20 cellular contexts compared by ENCODE assay signal in the genomic region with DNA sequence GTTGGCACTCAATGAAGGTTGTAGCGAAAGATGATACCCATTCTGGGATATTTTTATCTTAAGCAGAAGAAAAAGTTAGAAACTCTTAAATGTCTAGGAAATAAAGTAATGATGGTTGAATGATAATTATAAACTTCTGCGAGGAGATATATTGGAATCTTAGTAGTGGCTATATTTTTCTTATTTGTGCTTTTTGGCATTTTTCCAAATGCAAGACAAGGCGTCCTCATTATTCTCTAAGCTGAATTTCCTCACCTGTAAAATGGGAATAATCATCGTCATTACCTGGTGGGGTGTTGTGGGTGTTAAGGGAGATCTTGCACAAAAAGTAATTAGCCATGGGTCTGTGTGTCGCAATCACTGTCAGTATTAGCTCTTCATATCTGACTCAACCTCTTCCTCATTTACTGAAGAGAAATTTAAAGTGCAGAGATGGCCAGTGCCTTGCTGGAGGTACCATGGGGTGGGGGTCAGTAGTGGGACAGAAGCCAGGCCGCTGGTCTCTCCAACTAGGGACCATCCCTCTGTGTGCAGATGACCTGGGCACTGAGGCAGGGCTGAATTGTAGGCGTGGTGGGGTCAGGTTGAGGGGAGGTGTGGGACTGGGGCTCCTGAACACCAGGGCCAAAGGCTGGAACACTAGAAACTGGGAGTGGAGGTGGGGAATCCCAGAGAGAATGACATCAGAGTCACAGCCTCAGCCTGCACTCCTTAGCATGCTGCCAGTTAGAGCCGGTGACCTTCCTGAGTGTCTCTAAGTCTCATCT. TPM values are rescaled to one million over a fixed set of nuclear protein-coding genes. Genes with fewer than 3 reads are reported as not detected.
DNase-seq lines count a peak whose midpoint lies in the region; ATAC-seq and TF ChIP-seq lines count a peak whose summit lies in the region.
"Had no signal": no experiment of that assay in that cellular context is flagged by ENCODE, and none has a peak within 500 bp of the region (broad histone marks: within the 10 kb centered on the region; RNA-seq: fewer than 3 reads in every experiment).

No MANE protein-coding gene starts in this region.

- no peak for ATAC-seq in T-helper 17 cell
- ATAC-seq: right lobe of liver had no signal

- DNase-seq in activated CD4-positive, alpha-beta memory T cell treated with anti-CD3 and anti-CD28 coated beads for 36 hours: no peak
- no peak for DNase-seq in activated CD4-positive, alpha-beta memory T cell treated with anti-CD3 and anti-CD28 coated beads, Interleukin-2, amount 10 ng/mL, durations not matched to agents 7 days and 5 days
- no peak for DNase-seq in T-helper 17 cell
- no peak for DNase-seq in WERI-Rb-1
- DNase-seq in stimulated activated CD4-positive, alpha-beta T cell treated with anti-CD3 and anti-CD28 coated beads, Interleukin-4, amount 100 ng/mL, for 4 hours: no peak
- DNase-seq in islet precursor cell: no peak
- DNase-seq: GDM1; NCI-H2171 treated with DMSO at 0.1 percent for 48 hours; nucleus accumbens; SJCRH30; stimulated activated CD4-positive, alpha-beta T cell treated with anti-CD3 and anti-CD28 coated beads, Interleukin-1b, Interleukin-23, amount 100 ng/mL, for 48 hours; thyroid gland had no signal

- H3K27me3 ChIP-seq in WERI-Rb-1 (ENCODE audit: insufficient read depth, low read depth, severe bottlenecking): no peaks in the 10 kb centered on the region
- H3K27me3 ChIP-seq: right lobe of liver, SJCRH30, thyroid gland had no signal

- CTCF ChIA-PET in activated CD4-positive, alpha-beta memory T cell treated with anti-CD3 and anti-CD28 coated beads for 36 hours (lab: Charles Lee): no interaction called here
- CTCF ChIA-PET in activated CD4-positive, alpha-beta memory T cell treated with anti-CD3 and anti-CD28 coated beads, Interleukin-2, amount 10 ng/mL, durations not matched to agents 7 days and 5 days (lab: Charles Lee): no interaction called here

- H3K9me3 ChIP-seq in T-helper 17 cell (ENCODE audit: control insufficient read depth, low read length, poor library complexity, severe bottlenecking): no peaks in the 10 kb centered on the region
- no peaks in the 10 kb centered on the region for H3K9me3 ChIP-seq in WERI-Rb-1 (ENCODE audit: severe bottlenecking)
- H3K9me3 ChIP-seq: right lobe of liver, SJCRH30, thyroid gland had no signal

- H3K36me3 ChIP-seq in WERI-Rb-1: peaks cover 52% of the 10 kb centered on the region
- H3K36me3 ChIP-seq: right lobe of liver, SJCRH30 had no signal

- TF ChIP-seq CTCF in nephron (IDR thresholded peaks at IDR 0.05; ENCODE audit: unreplicated experiment in 3 of 3): no peak
- no peak for TF ChIP-seq CTCF in WERI-Rb-1 (IDR thresholded peaks at IDR 0.05; ENCODE audit: low read depth, low read length)

- no peaks in the 10 kb centered on the region for H3K27me3 Mint-ChIP-seq in activated CD4-positive, alpha-beta memory T cell treated with anti-CD3 and anti-CD28 coated beads for 36 hours
- no peaks in the 10 kb centered on the region for H3K27me3 Mint-ChIP-seq in activated CD4-positive, alpha-beta memory T cell treated with anti-CD3 and anti-CD28 coated beads, Interleukin-2, amount 10 ng/mL, durations not matched to agents 7 days and 5 days
- H3K27me3 Mint-ChIP-seq in IgD-negative memory B cell (no peaks in the 10 kb centered on the region), T-helper 17 cell (no peaks in the 10 kb centered on the region), nephron (ENCODE audit: low read depth) (peaks cover 18% of the 10 kb centered on the region)

- H3K27ac ChIP-seq in WERI-Rb-1: no peak overlapping the region
- H3K27ac ChIP-seq: right lobe of liver, SJCRH30, thyroid gland had no signal

- intact Hi-C loops in activated CD4-positive, alpha-beta memory T cell treated with anti-CD3 and anti-CD28 coated beads for 36 hours (cut with micrococcal nuclease): no loop called here

- H3K4me1 Mint-ChIP-seq in activated CD4-positive, alpha-beta memory T cell treated with anti-CD3 and anti-CD28 coated beads for 36 hours (ENCODE audit: low read depth): peaks cover 32% of the 10 kb centered on the region
- peaks cover 29% of the 10 kb centered on the region for H3K4me1 Mint-ChIP-seq in activated CD4-positive, alpha-beta memory T cell treated with anti-CD3 and anti-CD28 coated beads, Interleukin-2, amount 10 ng/mL, durations not matched to agents 7 days and 5 days
- peaks cover 12 to 19% (median 14%) of the 10 kb centered on the region in 3 donors for H3K4me1 Mint-ChIP-seq in IgD-negative memory B cell
- H3K4me1 Mint-ChIP-seq in T-helper 17 cell: peaks cover 36% of the 10 kb centered on the region
- peaks cover 7% of the 10 kb centered on the region for H3K4me1 Mint-ChIP-seq in nephron

- POLR2A ChIA-PET in activated CD4-positive, alpha-beta memory T cell treated with anti-CD3 and anti-CD28 coated beads for 36 hours (lab: Charles Lee): no interaction called here
- POLR2A ChIA-PET in activated CD4-positive, alpha-beta memory T cell treated with anti-CD3 and anti-CD28 coated beads, Interleukin-2, amount 10 ng/mL, durations not matched to agents 7 days and 5 days (lab: Charles Lee): interaction anchor here (1.4 to 2.2 kb wide), 2 partner anchors 17 to 63 kb away, joined by 4 to 6 read pairs; partner anchors contain the start of gene PTPRCAP

- no peaks in the 10 kb centered on the region for H3K9me3 Mint-ChIP-seq in activated CD4-positive, alpha-beta memory T cell treated with anti-CD3 and anti-CD28 coated beads for 36 hours
- H3K9me3 Mint-ChIP-seq in activated CD4-positive, alpha-beta memory T cell treated with anti-CD3 and anti-CD28 coated beads, Interleukin-2, amount 10 ng/mL, durations not matched to agents 7 days and 5 days: no peaks in the 10 kb centered on the region
- H3K9me3 Mint-ChIP-seq in IgD-negative memory B cell (no peaks in the 10 kb centered on the region), nephron (no peaks in the 10 kb centered on the region)

- H3K4me3 ChIP-seq in WERI-Rb-1 (ENCODE audit: low read depth, low read length): no peak overlapping the region
- H3K4me3 ChIP-seq: right lobe of liver, SJCRH30, thyroid gland had no signal

- H3K4me3 Mint-ChIP-seq in activated CD4-positive, alpha-beta memory T cell treated with anti-CD3 and anti-CD28 coated beads for 36 hours: no peak overlapping the region
- H3K4me3 Mint-ChIP-seq in activated CD4-positive, alpha-beta memory T cell treated with anti-CD3 and anti-CD28 coated beads, Interleukin-2, amount 10 ng/mL, durations not matched to agents 7 days and 5 days: no peak overlapping the region
- peak overlapping the region in 2 of 4 donors; percentile 13 to 64 for H3K4me3 Mint-ChIP-seq in IgD-negative memory B cell
- no peak overlapping the region for H3K4me3 Mint-ChIP-seq in T-helper 17 cell
- peak overlapping the region; percentile 11 to 39 (median 31) for H3K4me3 Mint-ChIP-seq in nephron

- peaks cover 48% of the 10 kb centered on the region for H3K36me3 Mint-ChIP-seq in activated CD4-positive, alpha-beta memory T cell treated with anti-CD3 and anti-CD28 coated beads for 36 hours
- peaks cover 53% of the 10 kb centered on the region for H3K36me3 Mint-ChIP-seq in activated CD4-positive, alpha-beta memory T cell treated with anti-CD3 and anti-CD28 coated beads, Interleukin-2, amount 10 ng/mL, durations not matched to agents 7 days and 5 days (ENCODE audit: low read depth)
- peaks cover 2% of the 10 kb centered on the region for H3K36me3 Mint-ChIP-seq in IgD-negative memory B cell
- no peaks in the 10 kb centered on the region for H3K36me3 Mint-ChIP-seq in T-helper 17 cell (ENCODE audit: low read depth)
- peaks cover 10% of the 10 kb centered on the region for H3K36me3 Mint-ChIP-seq in nephron (ENCODE audit: low read depth)

- H3K27ac Mint-ChIP-seq in activated CD4-positive, alpha-beta memory T cell treated with anti-CD3 and anti-CD28 coated beads for 36 hours: peak overlapping the region; percentile 39
- no peak overlapping the region for H3K27ac Mint-ChIP-seq in activated CD4-positive, alpha-beta memory T cell treated with anti-CD3 and anti-CD28 coated beads, Interleukin-2, amount 10 ng/mL, durations not matched to agents 7 days and 5 days
- peak overlapping the region in 2 of 3 donors; percentile 47 to 54 for H3K27ac Mint-ChIP-seq in IgD-negative memory B cell
- H3K27ac Mint-ChIP-seq in T-helper 17 cell: peak overlapping the region; percentile 84
- no peak overlapping the region for H3K27ac Mint-ChIP-seq in nephron

RNA-seq across cellular contexts. Expression of gene PITPNM1, which starts 4.2 kb away (rescaled TPM):
- 100 to 1,000 TPM; 139 to 143 TPM for total RNA-seq in activated CD4-positive, alpha-beta memory T cell treated with anti-CD3 and anti-CD28 coated beads for 36 hours
- 100 to 1,000 TPM; 116 to 120 TPM for total RNA-seq in activated CD4-positive, alpha-beta memory T cell treated with anti-CD3 and anti-CD28 coated beads, Interleukin-2, amount 10 ng/mL, durations not matched to agents 7 days and 5 days
- polyA plus RNA-seq in IgD-negative memory B cell: 40.6 TPM
- 100 to 1,000 TPM; 109 to 121 TPM for total RNA-seq in T-helper 17 cell

RNA-seq across cellular contexts. Expression of gene CDK2AP2, which starts 7.0 kb away (rescaled TPM):
- 10 to 100 TPM; 82.7 to 84.7 TPM for total RNA-seq in activated CD4-positive, alpha-beta memory T cell treated with anti-CD3 and anti-CD28 coated beads for 36 hours
- 100 to 1,000 TPM; 116 to 119 TPM for total RNA-seq in activated CD4-positive, alpha-beta memory T cell treated with anti-CD3 and anti-CD28 coated beads, Interleukin-2, amount 10 ng/mL, durations not matched to agents 7 days and 5 days
- polyA plus RNA-seq in IgD-negative memory B cell: 133 TPM
- total RNA-seq in T-helper 17 cell: 10 to 100 TPM; 33.8 to 45.6 TPM

RNA-seq across cellular contexts. Expression of gene AIP, which starts 18.2 kb away (rescaled TPM):
- 100 to 1,000 TPM; 160 to 169 TPM for total RNA-seq in activated CD4-positive, alpha-beta memory T cell treated with anti-CD3 and anti-CD28 coated beads for 36 hours
- 100 to 1,000 TPM; 152 to 159 TPM for total RNA-seq in activated CD4-positive, alpha-beta memory T cell treated with anti-CD3 and anti-CD28 coated beads, Interleukin-2, amount 10 ng/mL, durations not matched to agents 7 days and 5 days
- polyA plus RNA-seq in IgD-negative memory B cell: 158 TPM
- 100 to 1,000 TPM in 1 of 2 donors, 10 to 100 TPM in 1; 98.3 to 109 TPM for total RNA-seq in T-helper 17 cell

RNA-seq across cellular contexts. Expression of gene CABP2, which starts 22.2 kb away (rescaled TPM):
- total RNA-seq in activated CD4-positive, alpha-beta memory T cell treated with anti-CD3 and anti-CD28 coated beads for 36 hours: not detected
- total RNA-seq in activated CD4-positive, alpha-beta memory T cell treated with anti-CD3 and anti-CD28 coated beads, Interleukin-2, amount 10 ng/mL, durations not matched to agents 7 days and 5 days: not detected
- polyA plus RNA-seq in IgD-negative memory B cell: not detected
- not detected for total RNA-seq in T-helper 17 cell
- total RNA-seq: endothelial cell of umbilical vein, glomerular endothelial cell, M059J, mesenteric fat pad, right lobe of liver, SJCRH30, thyroid gland had no signal
- polyA plus RNA-seq: endothelial cell of umbilical vein, keratinocyte had no signal

RNA-seq across cellular contexts. Expression of gene TMEM134, which starts 31.9 kb away (rescaled TPM):
- total RNA-seq in activated CD4-positive, alpha-beta memory T cell treated with anti-CD3 and anti-CD28 coated beads for 36 hours: 10 to 100 TPM; 68.2 to 75.2 TPM
- 10 to 100 TPM; 36.3 to 37.6 TPM for total RNA-seq in activated CD4-positive, alpha-beta memory T cell treated with anti-CD3 and anti-CD28 coated beads, Interleukin-2, amount 10 ng/mL, durations not matched to agents 7 days and 5 days
- polyA plus RNA-seq in IgD-negative memory B cell: 272 TPM
- total RNA-seq in T-helper 17 cell: 10 to 100 TPM; 48.7 to 65.6 TPM

Comparison
In these comparisons a context has a peak if more than half of its experiments do, and no peak if none do; other contexts are left out.
1. H3K27ac Mint-ChIP-seq: peak in activated CD4-positive, alpha-beta memory T cell treated with anti-CD3 and anti-CD28 coated beads for 36 hours (single experiment), IgD-negative memory B cell (2 of 3) and T-helper 17 cell (single experiment); none in activated CD4-positive, alpha-beta memory T cell treated with anti-CD3 and anti-CD28 coated beads, Interleukin-2, amount 10 ng/mL, durations not matched to agents 7 days and 5 days (single experiment) and nephron (0 of 3).
2. H3K4me3 Mint-ChIP-seq: peak in nephron (3 of 3); none in activated CD4-positive, alpha-beta memory T cell treated with anti-CD3 and anti-CD28 coated beads for 36 hours (single experiment), activated CD4-positive, alpha-beta memory T cell treated with anti-CD3 and anti-CD28 coated beads, Interleukin-2, amount 10 ng/mL, durations not matched to agents 7 days and 5 days (single experiment) and T-helper 17 cell (single experiment).